ENCODE assay signal across 15 cellular contexts in genomic region chr18:62938006-62938405, GRCh38.
A peak's percentile ranks its signal among the peaks of the same experiment; 100 is the strongest.
DNase-seq lines count a peak whose midpoint lies in the region; ATAC-seq and TF ChIP-seq lines count a peak whose summit lies in the region.
"Had no signal": no experiment of that assay in that cellular context is flagged by ENCODE, and none has a peak within 500 bp of the region (broad histone marks: within the 10 kb centered on the region; RNA-seq: fewer than 3 reads in every experiment).

No MANE protein-coding gene starts in this region.

- CTCF ChIA-PET in AG04449 (lab: Yijun Ruan, JAX) = no interaction called here

- no peak for TF ChIP-seq CTCF in AG04449 (IDR thresholded peaks at IDR 0.05; ENCODE audit: insufficient read depth, low read length, missing control alignments)
- TF ChIP-seq CTCF in fibroblast of pulmonary artery (IDR thresholded peaks at IDR 0.05; ENCODE audit: low read length, missing control alignments) = no peak

- ATAC-seq in GM18861 (IDR thresholded peaks at IDR 0.05; ENCODE audit: unreplicated experiment) (peak; percentile 15), SK-N-SH treated with all-trans-retinoic acid at 6 μM for 48 hours (peak; percentile 51; the same call in 2 of the 3 replicates), HG02938 (IDR thresholded peaks at IDR 0.05; ENCODE audit: unreplicated experiment) (no peak)

- H3K4me3 ChIP-seq in AG04449 (ENCODE audit: low read depth, low read length) = no peak overlapping the region
- H3K4me3 ChIP-seq in fibroblast of pulmonary artery (replicated peaks; ENCODE audit: low read depth, low read length) = no peak overlapping the region

- POLR2A ChIA-PET in AG04449 (lab: Yijun Ruan, JAX) = no interaction called here

- peak; percentile 60 for DNase-seq in AG04449 (ENCODE audit: low read depth, low spot score)
- peak; percentile 43 for DNase-seq in fibroblast of pulmonary artery (ENCODE audit: low read depth)
- no peak for DNase-seq in stimulated activated CD4-positive, alpha-beta T cell treated with anti-CD3 and anti-CD28 coated beads, Interleukin-2, amount 100 ng/mL, for 48 hours
- no peak for DNase-seq in NCI-H2171 (lab: John Stamatoyannopoulos, UW)
- no peak for DNase-seq in GOT3 (lab: John Stamatoyannopoulos, UW)
- DNase-seq: ACHN; activated CD4-positive, alpha-beta memory T cell treated with anti-CD3 and anti-CD28 coated beads for 36 hours; anterior cingulate cortex; DMS 273 treated with DMSO at 0.1 percent for 48 hours; effector CD8-positive, alpha-beta T cell; NCI-H526; RPMI8226 had no signal

TF ChIP-seq in SK-N-SH treated with all-trans-retinoic acid at 6 μM for 48 hours, 23 proteins besides CTCF, POLR2A, EP300 and RAD21:
- no peak for TF ChIP-seq ZFP30 (CRISPR knock-in tag; IDR thresholded peaks at IDR 0.05)
- TF ChIP-seq PATZ1 (CRISPR knock-in tag; IDR thresholded peaks at IDR 0.05; ENCODE audit: borderline replicate concordance) = no peak
- no peak for TF ChIP-seq OSR1 (CRISPR knock-in tag; IDR thresholded peaks at IDR 0.05)

Comparison
In these comparisons a context has a peak if more than half of its experiments do, and no peak if none do; other contexts are left out.
1. DNase-seq: peak in AG04449 (single experiment) and fibroblast of pulmonary artery (single experiment); none in stimulated activated CD4-positive, alpha-beta T cell treated with anti-CD3 and anti-CD28 coated beads, Interleukin-2, amount 100 ng/mL, for 48 hours (0 of 2), NCI-H2171 (single experiment) and GOT3 (single experiment).